ENCODE assay signal across 9 cellular contexts in the genomic region with DNA sequence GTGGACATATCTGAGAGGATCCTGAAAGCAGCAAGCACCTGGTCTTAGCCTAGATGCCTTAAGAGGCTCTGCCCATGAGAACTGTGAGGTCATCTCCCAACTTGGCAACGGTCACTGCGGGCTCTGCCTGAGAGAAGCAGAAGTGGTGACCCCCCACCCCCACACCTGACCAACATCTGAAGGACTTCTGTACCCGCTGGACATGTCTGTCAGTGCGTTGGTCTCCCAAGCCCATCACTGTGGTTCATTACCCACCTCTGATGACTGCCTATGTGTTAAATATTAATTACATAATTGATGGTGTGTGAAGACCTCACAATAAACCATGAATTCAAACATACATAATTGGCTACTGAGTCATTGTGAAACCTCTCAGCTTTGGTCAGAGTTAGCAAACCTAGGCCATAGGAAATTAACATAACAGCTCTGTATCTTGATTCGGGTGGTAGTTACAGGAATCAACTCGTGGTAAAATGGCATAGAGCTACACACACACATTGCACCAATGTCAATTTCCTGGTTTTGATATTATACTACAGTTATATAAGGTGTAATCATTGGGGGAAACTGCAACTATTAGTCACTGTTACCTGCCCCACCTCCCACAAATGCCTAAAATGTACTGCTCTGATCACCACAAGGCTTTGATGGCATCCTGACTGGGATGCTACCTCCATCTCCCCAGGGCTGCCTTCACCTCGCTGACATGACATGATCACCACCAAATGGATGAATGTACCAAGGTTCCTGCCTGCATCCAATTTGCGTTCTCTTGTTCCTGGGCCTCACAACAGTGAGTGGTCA. TPM values are rescaled to one million over a fixed set of nuclear protein-coding genes. Genes with fewer than 3 reads are reported as not detected.
DNase-seq lines count a peak whose midpoint lies in the region; ATAC-seq and TF ChIP-seq lines count a peak whose summit lies in the region.
"Had no signal": no experiment of that assay in that cellular context is flagged by ENCODE, and none has a peak within 500 bp of the region (broad histone marks: within the 10 kb centered on the region; RNA-seq: fewer than 3 reads in every experiment).

No MANE protein-coding gene starts in this region.

- H3K27ac ChIP-seq in psoas muscle, result no peak overlapping the region

- POLR2A ChIA-PET in Caco-2 (lab: Charles Lee), result no interaction called here

- no peaks in the 10 kb centered on the region for H3K9me3 ChIP-seq in psoas muscle
- no peaks in the 10 kb centered on the region for H3K9me3 ChIP-seq in Caco-2

- H3K27ac Mint-ChIP-seq in activated naive CD8-positive, alpha-beta T cell treated with anti-CD3 and anti-CD28 coated beads, Interleukin-2, amount 50 U/mL, for 24 hours, result peak overlapping the region; percentile 40
- no peak overlapping the region for H3K27ac Mint-ChIP-seq in Caco-2 (ENCODE audit: unreplicated experiment)

- H3K4me3 ChIP-seq in psoas muscle (no peak overlapping the region), Caco-2 (ENCODE audit: low read depth, low read length) (no peak overlapping the region)
- H3K4me3 ChIP-seq: lung had no signal

- in situ Hi-C loops in GM13977 (cut with MboI; ENCODE audit: low pct_unique_long_range_greater_than_20kb, low sequenced_read_pairs, unreplicated experiment), result no loop called here

- intact Hi-C loops in psoas muscle (cut with DNase I) (loop anchor here in 1 of 2 donors (5.0 kb wide), 1 partner anchor 65 kb away; no protein-coding TSS in a partner anchor), Caco-2 (cut with micrococcal nuclease; ENCODE audit: unreplicated experiment) (no loop called here)

- TF ChIP-seq CTCF in GM13977 (IDR thresholded peaks at IDR 0.05; ENCODE audit: extremely low read depth, insufficient read depth, missing control alignments) (no peak), psoas muscle (IDR thresholded peaks at IDR 0.05) (no peak), Caco-2 (IDR thresholded peaks at IDR 0.05; ENCODE audit: insufficient read depth in 1 of 2, low read depth in 1 of 2, low read length in 1 of 2, severe bottlenecking in 1 of 2, unreplicated experiment in 1 of 2) (no peak)

- CTCF ChIA-PET in Caco-2 (lab: Charles Lee), result no interaction called here

- peaks cover 13% of the 10 kb centered on the region for H3K27me3 Mint-ChIP-seq in activated naive CD8-positive, alpha-beta T cell treated with anti-CD3 and anti-CD28 coated beads, Interleukin-2, amount 50 U/mL, for 24 hours
- no peaks in the 10 kb centered on the region for H3K27me3 Mint-ChIP-seq in Caco-2 (ENCODE audit: insufficient read depth, unreplicated experiment)

- peak; percentile 61 for DNase-seq in GM13977 (ENCODE audit: low spot score)
- peak; percentile 31 for DNase-seq in activated naive CD8-positive, alpha-beta T cell treated with anti-CD3 and anti-CD28 coated beads, Interleukin-2, amount 50 U/mL, for 24 hours
- DNase-seq in dedifferentiated amniotic fluid mesenchymal stem cell (ENCODE audit: extremely low spot score), result no peak
- no peak for DNase-seq in psoas muscle
- no peak for DNase-seq in Caco-2

- ATAC-seq in GM19467 (IDR thresholded peaks at IDR 0.05; ENCODE audit: unreplicated experiment), result peak; percentile 52
- ATAC-seq in HG03103 (IDR thresholded peaks at IDR 0.05; ENCODE audit: low read depth, unreplicated experiment), result peak; percentile 35
- peak; percentile 71 for ATAC-seq in activated naive CD8-positive, alpha-beta T cell treated with anti-CD3 and anti-CD28 coated beads, Interleukin-2, amount 50 U/mL, for 24 hours
- ATAC-seq in psoas muscle, result no peak
- no peak for ATAC-seq in esophagus mucosa

- no peak overlapping the region for H3K4me3 Mint-ChIP-seq in activated naive CD8-positive, alpha-beta T cell treated with anti-CD3 and anti-CD28 coated beads, Interleukin-2, amount 50 U/mL, for 24 hours
- no peak overlapping the region for H3K4me3 Mint-ChIP-seq in Caco-2 (ENCODE audit: unreplicated experiment)

- BruUV-seq in Caco-2 (replicated peaks; lab: Mats Ljungman, UMichigan), result no TSS peak

- H3K27me3 ChIP-seq in psoas muscle (ENCODE audit: insufficient read depth in 3 of 3, low read length in 2 of 3) (no peaks in the 10 kb centered on the region), Caco-2 (replicated peaks; ENCODE audit: control insufficient read depth, insufficient read depth, low read length) (no peaks in the 10 kb centered on the region)

- peaks cover 7% of the 10 kb centered on the region for H3K9me3 Mint-ChIP-seq in activated naive CD8-positive, alpha-beta T cell treated with anti-CD3 and anti-CD28 coated beads, Interleukin-2, amount 50 U/mL, for 24 hours
- H3K9me3 Mint-ChIP-seq in Caco-2 (ENCODE audit: unreplicated experiment), result no peaks in the 10 kb centered on the region

- H3K36me3 Mint-ChIP-seq in activated naive CD8-positive, alpha-beta T cell treated with anti-CD3 and anti-CD28 coated beads, Interleukin-2, amount 50 U/mL, for 24 hours (ENCODE audit: low read depth), result peaks cover 6% of the 10 kb centered on the region
- H3K36me3 Mint-ChIP-seq in Caco-2 (ENCODE audit: insufficient read depth, unreplicated experiment), result no peaks in the 10 kb centered on the region

- H3K36me3 ChIP-seq in psoas muscle (ENCODE audit: insufficient read depth in 1 of 2, low read depth in 1 of 2) (no peaks in the 10 kb centered on the region), Caco-2 (ENCODE audit: control insufficient read depth, insufficient read depth, low read length) (no peaks in the 10 kb centered on the region)

- H3K4me1 Mint-ChIP-seq in activated naive CD8-positive, alpha-beta T cell treated with anti-CD3 and anti-CD28 coated beads, Interleukin-2, amount 50 U/mL, for 24 hours, result peaks cover 34% of the 10 kb centered on the region
- no peaks in the 10 kb centered on the region for H3K4me1 Mint-ChIP-seq in Caco-2 (ENCODE audit: low read depth, unreplicated experiment)

- WGBS in psoas muscle, 3 donors, result 91 to 94% (median 92%) methylated on average over 8 of the region's 8 CpGs

- H3K4me1 ChIP-seq in psoas muscle (peaks cover 7% of the 10 kb centered on the region), Caco-2 (no peaks in the 10 kb centered on the region)

RNA-seq across cellular contexts. Expression of a gene that starts 4.3 kb away (rescaled TPM):
- total RNA-seq in psoas muscle, result 10 to 100 TPM; 29.5 to 58.7 (median 52.6) TPM
- polyA plus RNA-seq in psoas muscle, result 10 to 100 TPM; 23.7 to 70.3 (median 32.5) TPM
- total RNA-seq in Caco-2 (2022), result 53.6 and 57.4 TPM in 2 replicates
- total RNA-seq in esophagus mucosa, result 101 TPM

Comparison
In these comparisons a context has a peak if more than half of its experiments do, and no peak if none do; other contexts are left out.
1. DNase-seq: peak in GM13977 (single experiment) and activated naive CD8-positive, alpha-beta T cell treated with anti-CD3 and anti-CD28 coated beads, Interleukin-2, amount 50 U/mL, for 24 hours (single experiment); none in dedifferentiated amniotic fluid mesenchymal stem cell (single experiment), psoas muscle (0 of 2) and Caco-2 (0 of 2).
2. ATAC-seq: peak in GM19467 (single experiment), HG03103 (single experiment) and activated naive CD8-positive, alpha-beta T cell treated with anti-CD3 and anti-CD28 coated beads, Interleukin-2, amount 50 U/mL, for 24 hours (single experiment); none in psoas muscle (0 of 4) and esophagus mucosa (single experiment).